1 cellular context compared by ENCODE assay signal in the genomic region with DNA sequence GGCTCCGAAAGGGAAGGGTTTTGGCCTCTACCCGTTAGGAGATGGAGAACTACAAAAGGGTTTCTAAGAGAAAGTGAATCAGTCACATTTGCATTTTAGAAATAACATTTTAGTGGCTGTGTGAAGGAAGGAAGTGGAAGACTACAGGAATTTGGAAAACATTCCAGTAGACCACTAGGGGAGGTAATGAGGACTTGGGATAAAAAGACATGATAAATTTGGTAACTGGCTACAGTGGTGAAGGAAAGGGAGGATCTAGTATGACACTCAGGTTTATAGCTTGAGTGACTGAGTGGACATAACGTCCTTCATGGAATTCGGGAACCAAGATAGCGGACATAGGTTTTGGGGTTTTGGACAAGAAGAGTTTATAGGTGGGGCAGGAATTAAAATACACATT.
TF ChIP-seq lines count a peak whose summit lies in the region.

No MANE protein-coding gene starts in this region.

TF ChIP-seq in SK-N-SH treated with all-trans-retinoic acid at 6 μM for 48 hours, 23 proteins besides CTCF, POLR2A, EP300 and RAD21 (continued from another document):
- TF ChIP-seq, protein P1, sequence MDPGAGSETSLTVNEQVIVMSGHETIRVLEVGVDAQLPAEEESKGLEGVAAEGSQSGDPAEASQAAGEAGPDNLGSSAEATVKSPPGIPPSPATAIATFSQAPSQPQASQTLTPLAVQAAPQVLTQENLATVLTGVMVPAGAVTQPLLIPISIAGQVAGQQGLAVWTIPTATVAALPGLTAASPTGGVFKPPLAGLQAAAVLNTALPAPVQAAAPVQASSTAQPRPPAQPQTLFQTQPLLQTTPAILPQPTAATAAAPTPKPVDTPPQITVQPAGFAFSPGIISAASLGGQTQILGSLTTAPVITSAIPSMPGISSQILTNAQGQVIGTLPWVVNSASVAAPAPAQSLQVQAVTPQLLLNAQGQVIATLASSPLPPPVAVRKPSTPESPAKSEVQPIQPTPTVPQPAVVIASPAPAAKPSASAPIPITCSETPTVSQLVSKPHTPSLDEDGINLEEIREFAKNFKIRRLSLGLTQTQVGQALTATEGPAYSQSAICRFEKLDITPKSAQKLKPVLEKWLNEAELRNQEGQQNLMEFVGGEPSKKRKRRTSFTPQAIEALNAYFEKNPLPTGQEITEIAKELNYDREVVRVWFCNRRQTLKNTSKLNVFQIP (CRISPR knock-in tag; IDR thresholded peaks at IDR 0.05; ENCODE audit: borderline replicate concordance, low read depth), result no peak
- no peak for TF ChIP-seq CSDC2 (CRISPR knock-in tag; IDR thresholded peaks at IDR 0.05)
